ENCODE assay signal across 8 cellular contexts in genomic region chr6:10528170-10528981, GRCh38. TPM values are rescaled to one million over a fixed set of nuclear protein-coding genes. Genes with fewer than 3 reads are reported as not detected.
DNase-seq lines count a peak whose midpoint lies in the region; ATAC-seq and TF ChIP-seq lines count a peak whose summit lies in the region.

No MANE protein-coding gene starts in this region.

- no peaks in the 10 kb centered on the region for H4K20me1 ChIP-seq in fibroblast of lung (ENCODE audit: control insufficient read depth, extremely low read depth, insufficient read depth, low read length)

- H3K4me3 ChIP-seq in fibroblast of lung (replicated peaks in 1 of 4; ENCODE audit: control extremely low read depth in 1 of 4, insufficient read depth in 1 of 4, low read depth in 3 of 4, low read length in 4 of 4) (peak overlapping the region; percentile 7 to 59 (median 35)), psoas muscle (peak overlapping the region; percentile 53)

- TF ChIP-seq CTCF in GM13976 (IDR thresholded peaks at IDR 0.05; ENCODE audit: borderline replicate concordance, control extremely low read depth, extremely low read depth, insufficient read depth, missing control alignments) (no peak), VCaP (conservative IDR thresholded peaks at IDR 0.05) (no peak), fibroblast of lung (conservative IDR thresholded peaks at IDR 0.05 in 1 of 2, IDR thresholded peaks at IDR 0.05 in 1 of 2; ENCODE audit: low read depth in 1 of 2, low read length in 2 of 2) (no peak), psoas muscle (IDR thresholded peaks at IDR 0.05) (no peak)

- H3K4me1 ChIP-seq in fibroblast of lung (ENCODE audit: control insufficient read depth, extremely low read depth, insufficient read depth, low read length) (no peaks in the 10 kb centered on the region), psoas muscle (no peaks in the 10 kb centered on the region)

- H3K36me3 ChIP-seq in fibroblast of lung (ENCODE audit: control insufficient read depth, insufficient read depth, low read length) (no peaks in the 10 kb centered on the region), psoas muscle (ENCODE audit: insufficient read depth in 1 of 2, low read depth in 1 of 2) (no peaks in the 10 kb centered on the region)

- H3K79me2 ChIP-seq in fibroblast of lung (ENCODE audit: control insufficient read depth, insufficient read depth, low read length): no peaks in the 10 kb centered on the region

- peak; percentile 51 for DNase-seq in GM13976 (ENCODE audit: low spot score)
- peak; percentile 55 for DNase-seq in KBM-7
- peak; percentile 69 to 76 for DNase-seq in fibroblast of lung (ENCODE audit: low read depth in 2 of 2)
- no peak for DNase-seq in psoas muscle
- DNase-seq in NCI-H226: no peak
- no peak for DNase-seq in nucleus accumbens (lab: John Stamatoyannopoulos, UW)

- no peak overlapping the region for H3K9ac ChIP-seq in fibroblast of lung (ENCODE audit: insufficient read depth, low read length)

- WGBS in psoas muscle, 3 donors: 42 to 52% (median 47%) methylated on average over 11 of the region's 11 CpGs

- peak overlapping the region; percentile 44 for H3K4me2 ChIP-seq in fibroblast of lung (ENCODE audit: extremely low read depth, insufficient read depth, low read length)

- intact Hi-C loops in psoas muscle (cut with DNase I): no loop called here

- peak; percentile 54 for ATAC-seq in GM21786 (IDR thresholded peaks at IDR 0.05; ENCODE audit: unreplicated experiment)
- peak in 3 of 4 donors; percentile 34 to 53 (median 38) for ATAC-seq in psoas muscle

- no peaks in the 10 kb centered on the region for H3K9me3 ChIP-seq in fibroblast of lung (ENCODE audit: control insufficient read depth, insufficient read depth, low read depth, low read length)
- no peaks in the 10 kb centered on the region for H3K9me3 ChIP-seq in psoas muscle

- in situ Hi-C loops in GM13976 (cut with MboI; ENCODE audit: low sequenced_read_pairs, unreplicated experiment) (no loop called here), KBM-7 (cut with MboI; ENCODE audit: low pct_unique_long_range_greater_than_20kb, low sequenced_read_pairs) (no loop called here)

- H2AFZ ChIP-seq in fibroblast of lung (ENCODE audit: low read length): peak overlapping the region; percentile 75

- H3K27ac ChIP-seq in VCaP (peak overlapping the region; percentile 62), fibroblast of lung (ENCODE audit: insufficient read depth, low read length) (peak overlapping the region; percentile 36), psoas muscle (peak overlapping the region; percentile 61)

- no peaks in the 10 kb centered on the region for H3K27me3 ChIP-seq in fibroblast of lung (ENCODE audit: control insufficient read depth, insufficient read depth, low read length)
- H3K27me3 ChIP-seq in psoas muscle (ENCODE audit: insufficient read depth in 3 of 3, low read length in 2 of 3): no peaks in the 10 kb centered on the region

RNA-seq across cellular contexts. Expression of gene GCNT2, which starts 7.2 kb away (rescaled TPM):
- total RNA-seq in fibroblast of lung: 0.77 and 2.1 TPM in 2 replicates
- polyA plus RNA-seq in fibroblast of lung: 1.3 and 1.4 TPM in 2 replicates
- polyA plus RNA-seq in fibroblast of lung (2012): 0.91 and 1.0 TPM in 2 replicates
- polyA minus RNA-seq in fibroblast of lung (ENCODE audit: low replicate concordance): 0.30 and 0.47 TPM in 2 replicates
- total RNA-seq in psoas muscle: 10 to 100 TPM; 10.1 to 23.1 (median 12.8) TPM
- 1 to 10 TPM in 2 of 3 donors, under 1 TPM in 1; 0.27 to 4.5 (median 1.1) TPM for polyA plus RNA-seq in psoas muscle

Comparison
In these comparisons a context has a peak if more than half of its experiments do, and no peak if none do; other contexts are left out.
1. DNase-seq: peak in GM13976 (single experiment), KBM-7 (single experiment) and fibroblast of lung (2 of 2); none in psoas muscle (0 of 2), NCI-H226 (single experiment) and nucleus accumbens (0 of 56).
2. Peak in every context shown above with its lines, with median percentiles within 50 percentile points of each other: H3K27ac ChIP-seq.